ENCODE assay signal across 1 cellular context in genomic region chr1:235575597-235575996, GRCh38.
TF ChIP-seq lines count a peak whose summit lies in the region.

No MANE protein-coding gene starts in this region.

TF ChIP-seq in H1, 55 proteins besides CTCF, POLR2A, EP300 and RAD21:
- TF ChIP-seq SP1 (IDR thresholded peaks at IDR 0.05; ENCODE audit: low read depth, low read length) (no peak), CHD2 (IDR thresholded peaks at IDR 0.05; ENCODE audit: low read length) (no peak), SIX5 (IDR thresholded peaks at IDR 0.05; ENCODE audit: low read depth, low read length) (no peak), NANOG (IDR thresholded peaks at IDR 0.05; ENCODE audit: insufficient read depth, low read depth, low read length, poor library complexity, severe bottlenecking) (no peak), MAFK (IDR thresholded peaks at IDR 0.05; ENCODE audit: low read depth, low read length) (no peak), ASH2L (IDR thresholded peaks at IDR 0.05; ENCODE audit: low read length) (no peak), CHD7 (IDR thresholded peaks at IDR 0.05; ENCODE audit: insufficient replicate concordance, low read length) (no peak)
